Comparison of ENCODE assay signal across 8 cellular contexts in genomic region chr7:47453093-47454056, GRCh38.
DNase-seq lines count a peak whose midpoint lies in the region; ATAC-seq and TF ChIP-seq lines count a peak whose summit lies in the region.

No MANE protein-coding gene starts in this region.

- no peak for ATAC-seq in activated B cell treated with CpG ODN at 0.5 μM for 24 hours (ENCODE audit: low read depth)
- no peak for ATAC-seq in stimulated activated memory B cell treated with anti-CD40 and anti-IgM and Interleukin-4, amounts not matched to agents 10 μg/mL and 1 μg/mL and 100 μg/mL, for 72 hours

- in situ Hi-C loops in ACHN (cut with HindIII; ENCODE audit: low pct_ligation_motif_present, low pct_unique_long_range_greater_than_20kb, low sequenced_read_pairs), result no loop called here

- peaks cover 19% of the 10 kb centered on the region for H3K36me3 Mint-ChIP-seq in HFFc6 (ENCODE audit: low read depth)
- H3K36me3 Mint-ChIP-seq in activated B cell treated with CpG ODN at 0.5 μM for 24 hours (ENCODE audit: low read depth), result peaks cover 7% of the 10 kb centered on the region
- peaks cover 12% of the 10 kb centered on the region for H3K36me3 Mint-ChIP-seq in stimulated activated memory B cell treated with anti-CD40 and anti-IgM and Interleukin-4, amounts not matched to agents 10 μg/mL and 1 μg/mL and 100 μg/mL, for 72 hours
- H3K36me3 Mint-ChIP-seq in activated naive CD4-positive, alpha-beta T cell treated with anti-CD3 and anti-CD28 coated beads for 36 hours (ENCODE audit: low read depth), result no peaks in the 10 kb centered on the region
- no peaks in the 10 kb centered on the region for H3K36me3 Mint-ChIP-seq in activated CD4-positive, alpha-beta T cell treated with anti-CD3 and anti-CD28 coated beads, Interleukin-2, amount 10 ng/mL, durations not matched to agents 24 days and 14 days (ENCODE audit: low read depth)

- POLR2A ChIA-PET in activated B cell treated with CpG ODN at 0.5 μM for 24 hours (lab: Charles Lee), result no interaction called here

- H3K27ac Mint-ChIP-seq in HFFc6, result peak overlapping the region; percentile 93
- H3K27ac Mint-ChIP-seq in activated B cell treated with CpG ODN at 0.5 μM for 24 hours, result peak overlapping the region; percentile 59
- peak overlapping the region; percentile 42 for H3K27ac Mint-ChIP-seq in stimulated activated memory B cell treated with anti-CD40 and anti-IgM and Interleukin-4, amounts not matched to agents 10 μg/mL and 1 μg/mL and 100 μg/mL, for 72 hours
- no peak overlapping the region for H3K27ac Mint-ChIP-seq in activated naive CD4-positive, alpha-beta T cell treated with anti-CD3 and anti-CD28 coated beads for 36 hours
- H3K27ac Mint-ChIP-seq in activated CD4-positive, alpha-beta T cell treated with anti-CD3 and anti-CD28 coated beads, Interleukin-2, amount 10 ng/mL, durations not matched to agents 24 days and 14 days, result no peak overlapping the region

- intact Hi-C loops in activated B cell treated with CpG ODN at 0.5 μM for 24 hours (cut with micrococcal nuclease), result no loop called here
- intact Hi-C loops in activated naive CD4-positive, alpha-beta T cell treated with anti-CD3 and anti-CD28 coated beads for 36 hours (cut with micrococcal nuclease), result no loop called here
- intact Hi-C loops in activated CD4-positive, alpha-beta T cell treated with anti-CD3 and anti-CD28 coated beads, Interleukin-2, amount 10 ng/mL, durations not matched to agents 24 days and 14 days (cut with micrococcal nuclease), result no loop called here

- H3K9me3 Mint-ChIP-seq in HFFc6 (no peaks in the 10 kb centered on the region), activated B cell treated with CpG ODN at 0.5 μM for 24 hours (no peaks in the 10 kb centered on the region)
- H3K9me3 Mint-ChIP-seq in stimulated activated memory B cell treated with anti-CD40 and anti-IgM and Interleukin-4, amounts not matched to agents 10 μg/mL and 1 μg/mL and 100 μg/mL, for 72 hours, result no peaks in the 10 kb centered on the region
- H3K9me3 Mint-ChIP-seq in activated naive CD4-positive, alpha-beta T cell treated with anti-CD3 and anti-CD28 coated beads for 36 hours, result no peaks in the 10 kb centered on the region
- H3K9me3 Mint-ChIP-seq in activated CD4-positive, alpha-beta T cell treated with anti-CD3 and anti-CD28 coated beads, Interleukin-2, amount 10 ng/mL, durations not matched to agents 24 days and 14 days, result no peaks in the 10 kb centered on the region

- peaks cover 98% of the 10 kb centered on the region for H3K4me1 Mint-ChIP-seq in HFFc6 (ENCODE audit: low read depth)
- H3K4me1 Mint-ChIP-seq in activated B cell treated with CpG ODN at 0.5 μM for 24 hours, result peaks cover 18% of the 10 kb centered on the region
- peaks cover 18% of the 10 kb centered on the region for H3K4me1 Mint-ChIP-seq in stimulated activated memory B cell treated with anti-CD40 and anti-IgM and Interleukin-4, amounts not matched to agents 10 μg/mL and 1 μg/mL and 100 μg/mL, for 72 hours
- H3K4me1 Mint-ChIP-seq in activated naive CD4-positive, alpha-beta T cell treated with anti-CD3 and anti-CD28 coated beads for 36 hours (ENCODE audit: low read depth), result no peaks in the 10 kb centered on the region
- H3K4me1 Mint-ChIP-seq in activated CD4-positive, alpha-beta T cell treated with anti-CD3 and anti-CD28 coated beads, Interleukin-2, amount 10 ng/mL, durations not matched to agents 24 days and 14 days, result no peaks in the 10 kb centered on the region

- CTCF ChIA-PET in activated B cell treated with CpG ODN at 0.5 μM for 24 hours (lab: Charles Lee), result no interaction called here
- CTCF ChIA-PET in activated naive CD4-positive, alpha-beta T cell treated with anti-CD3 and anti-CD28 coated beads for 36 hours (lab: Charles Lee), result no interaction called here

- TF ChIP-seq CTCF in HFFc6 (IDR thresholded peaks at IDR 0.05) (no peak; the same call in 1 of the 2 replicates), activated B cell treated with CpG ODN at 0.5 μM for 24 hours (IDR thresholded peaks at IDR 0.05) (no peak)

- H3K4me3 Mint-ChIP-seq in HFFc6 (peak overlapping the region; percentile 78), activated B cell treated with CpG ODN at 0.5 μM for 24 hours (no peak overlapping the region)
- H3K4me3 Mint-ChIP-seq in stimulated activated memory B cell treated with anti-CD40 and anti-IgM and Interleukin-4, amounts not matched to agents 10 μg/mL and 1 μg/mL and 100 μg/mL, for 72 hours, result no peak overlapping the region
- no peak overlapping the region for H3K4me3 Mint-ChIP-seq in activated naive CD4-positive, alpha-beta T cell treated with anti-CD3 and anti-CD28 coated beads for 36 hours
- no peak overlapping the region for H3K4me3 Mint-ChIP-seq in activated CD4-positive, alpha-beta T cell treated with anti-CD3 and anti-CD28 coated beads, Interleukin-2, amount 10 ng/mL, durations not matched to agents 24 days and 14 days

- H3K27me3 Mint-ChIP-seq in HFFc6 (ENCODE audit: insufficient read depth), result peaks cover 2% of the 10 kb centered on the region
- H3K27me3 Mint-ChIP-seq in activated B cell treated with CpG ODN at 0.5 μM for 24 hours, result no peaks in the 10 kb centered on the region
- no peaks in the 10 kb centered on the region for H3K27me3 Mint-ChIP-seq in stimulated activated memory B cell treated with anti-CD40 and anti-IgM and Interleukin-4, amounts not matched to agents 10 μg/mL and 1 μg/mL and 100 μg/mL, for 72 hours
- no peaks in the 10 kb centered on the region for H3K27me3 Mint-ChIP-seq in activated naive CD4-positive, alpha-beta T cell treated with anti-CD3 and anti-CD28 coated beads for 36 hours (ENCODE audit: low read depth)
- H3K27me3 Mint-ChIP-seq in activated CD4-positive, alpha-beta T cell treated with anti-CD3 and anti-CD28 coated beads, Interleukin-2, amount 10 ng/mL, durations not matched to agents 24 days and 14 days, result no peaks in the 10 kb centered on the region

- DNase-seq in HFFc6, result peak; percentile 94
- DNase-seq in activated B cell treated with CpG ODN at 0.5 μM for 24 hours, result no peak
- peak; percentile 93 for DNase-seq in hepatic stellate cell (ENCODE audit: low spot score)
- no peak for DNase-seq in activated naive CD4-positive, alpha-beta T cell treated with anti-CD3 and anti-CD28 coated beads for 36 hours
- DNase-seq in ACHN, result no peak
- no peak for DNase-seq in activated CD4-positive, alpha-beta T cell treated with anti-CD3 and anti-CD28 coated beads, Interleukin-2, amount 10 ng/mL, durations not matched to agents 24 days and 14 days
- no peak for DNase-seq in activated gamma-delta T cell treated with Interleukin-2 at 50 U/mL for 16 hours

Comparison
In these comparisons a context has a peak if more than half of its experiments do, and no peak if none do; other contexts are left out.
1. DNase-seq: peak in HFFc6 (single experiment) and hepatic stellate cell (single experiment); none in activated B cell treated with CpG ODN at 0.5 μM for 24 hours (single experiment), activated naive CD4-positive, alpha-beta T cell treated with anti-CD3 and anti-CD28 coated beads for 36 hours (single experiment), ACHN (single experiment), activated CD4-positive, alpha-beta T cell treated with anti-CD3 and anti-CD28 coated beads, Interleukin-2, amount 10 ng/mL, durations not matched to agents 24 days and 14 days (single experiment) and activated gamma-delta T cell treated with Interleukin-2 at 50 U/mL for 16 hours (single experiment).
2. H3K27ac Mint-ChIP-seq: peak in HFFc6 (single experiment), activated B cell treated with CpG ODN at 0.5 μM for 24 hours (single experiment) and stimulated activated memory B cell treated with anti-CD40 and anti-IgM and Interleukin-4, amounts not matched to agents 10 μg/mL and 1 μg/mL and 100 μg/mL, for 72 hours (single experiment); none in activated naive CD4-positive, alpha-beta T cell treated with anti-CD3 and anti-CD28 coated beads for 36 hours (single experiment) and activated CD4-positive, alpha-beta T cell treated with anti-CD3 and anti-CD28 coated beads, Interleukin-2, amount 10 ng/mL, durations not matched to agents 24 days and 14 days (single experiment).